In the genomic region with DNA sequence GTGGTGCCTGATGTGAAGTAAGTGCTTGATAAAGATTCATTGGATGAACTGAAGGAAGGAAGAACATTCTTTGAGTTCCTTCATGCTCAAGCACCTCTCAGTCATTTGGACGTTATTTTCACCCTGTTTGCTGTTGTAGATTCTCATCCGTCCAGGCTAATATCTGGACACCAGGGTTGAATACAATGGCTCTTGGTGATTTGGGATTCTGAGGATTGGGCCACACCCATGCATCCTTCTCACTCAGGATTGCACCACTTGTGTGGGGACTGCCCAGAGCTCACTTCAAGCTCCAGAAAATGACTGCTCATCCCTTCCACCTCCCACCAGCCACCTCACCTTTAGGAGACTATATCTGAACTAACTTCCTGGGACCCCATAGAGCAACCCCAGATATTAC, we compare ENCODE assay signal across 12 cellular contexts.
DNase-seq lines count a peak whose midpoint lies in the region; ATAC-seq, FAIRE-seq and TF ChIP-seq lines count a peak whose summit lies in the region.
"Had no signal": no experiment of that assay in that cellular context is flagged by ENCODE, and none has a peak within 500 bp of the region (broad histone marks: within the 10 kb centered on the region; RNA-seq: fewer than 3 reads in every experiment).

No MANE protein-coding gene starts in this region.

- ATAC-seq in A549, result no peak
- ATAC-seq in psoas muscle, result no peak
- no peak for ATAC-seq in omental fat pad (ENCODE audit: low FRiP score)
- no peak for ATAC-seq in GM21576 (IDR thresholded peaks at IDR 0.05; ENCODE audit: unreplicated experiment)

- TF ChIP-seq EP300 in A549 (IDR thresholded peaks at IDR 0.05), result no peak

- 73% methylated on average over 2 of the region's 2 CpGs for WGBS in A549 (ENCODE audit: missing lambda C conversion rate)
- WGBS in psoas muscle, 3 donors, result 55 to 65% (median 64%) methylated on average over 2 of the region's 2 CpGs

- H3K27ac ChIP-seq in A549 (peak overlapping the region; percentile 92 to 95), psoas muscle (peak overlapping the region; percentile 11)

- intact Hi-C loops in psoas muscle (cut with DNase I), result no loop called here

- no peak for TF ChIP-seq RAD21 in A549 (conservative IDR thresholded peaks at IDR 0.05 in 1 of 2, IDR thresholded peaks at IDR 0.05 in 1 of 2)

- H3K27me3 ChIP-seq in psoas muscle (ENCODE audit: insufficient read depth in 3 of 3, low read length in 2 of 3), result no peaks in the 10 kb centered on the region

- POLR2A ChIA-PET in A549 (lab: Yijun Ruan, JAX), result interaction anchor here (0.6 kb wide), 1 partner anchor 406 kb away, joined by 3 read pairs; no protein-coding TSS in a partner anchor

- H3K36me3 ChIP-seq in psoas muscle (ENCODE audit: insufficient read depth in 1 of 2, low read depth in 1 of 2), result no peaks in the 10 kb centered on the region

- TF ChIP-seq CTCF in A549 (IDR thresholded peaks at IDR 0.05) (no peak), fibroblast of mammary gland (conservative IDR thresholded peaks at IDR 0.05; ENCODE audit: control insufficient read depth, insufficient read depth, low read depth, low read length) (no peak), psoas muscle (IDR thresholded peaks at IDR 0.05) (no peak), omental fat pad (IDR thresholded peaks at IDR 0.05) (no peak)

- H3K4me1 ChIP-seq in A549 (peaks cover 60% of the 10 kb centered on the region), psoas muscle (peaks cover 48% of the 10 kb centered on the region)

- TF ChIP-seq POLR2A in A549 (IDR thresholded peaks at IDR 0.05; ENCODE audit: low read length), result no peak

- FAIRE-seq in A549 (lab: Jason Lieb, UNC) (no peak), RCC 7860 (lab: Jason Lieb, UNC) (no peak)

- H3K4me2 ChIP-seq in A549, result peak overlapping the region; percentile 80; the same call in 2 of the 3 replicates

- no peak for DNase-seq in A549 (ENCODE audit: low read depth in 1 of 2, low spot score in 1 of 2)
- peak; percentile 48 for DNase-seq in RCC 7860 (ENCODE audit: low spot score)
- DNase-seq in fibroblast of mammary gland (ENCODE audit: low read depth), result peak; percentile 54
- DNase-seq in psoas muscle, result no peak
- no peak for DNase-seq in stimulated activated CD4-positive, alpha-beta T cell treated with anti-CD3 and anti-CD28 coated beads, Interleukin-4, amount 100 ng/mL, for 1 hour
- DNase-seq in omental fat pad (ENCODE audit: low spot score), result no peak
- no peak for DNase-seq in NCI-H1694 treated with DMSO at 0.1 percent for 48 hours (lab: John Stamatoyannopoulos, UW)
- DNase-seq: activated CD4-positive, alpha-beta T cell treated with anti-CD3 and anti-CD28 coated beads, Interleukin-2, amount 50 U/mL, for 48 hours; activated naive CD4-positive, alpha-beta T cell treated with Interleukin-2 at 50 U/mL for 16 hours; AML-193; naive B cell had no signal

- H3K9me3 ChIP-seq in A549 (no peaks in the 10 kb centered on the region), psoas muscle (no peaks in the 10 kb centered on the region)

- H3K4me3 ChIP-seq in A549, result no peak overlapping the region
- H3K4me3 ChIP-seq in fibroblast of mammary gland (ENCODE audit: control insufficient read depth, low read depth, low read length), result no peak overlapping the region
- no peak overlapping the region for H3K4me3 ChIP-seq in psoas muscle

- CTCF ChIA-PET in A549 (lab: Yijun Ruan, JAX), result interaction anchor here (1.3 to 29.6 kb wide), 9 partner anchors 8 to 198 kb away, joined by 4 to 903 read pairs (median 6); no protein-coding TSS in a partner anchor

TF ChIP-seq in A549, 52 proteins besides CTCF, POLR2A, EP300 and RAD21:
- TF ChIP-seq BHLHE40 (IDR thresholded peaks at IDR 0.05; ENCODE audit: low read depth, low read length) (no peak), NR3C1 (IDR thresholded peaks at IDR 0.05) (no peak), NFE2L2 (conservative IDR thresholded peaks at IDR 0.05; ENCODE audit: low read length) (no peak), EHMT2 (IDR thresholded peaks at IDR 0.05; ENCODE audit: low read depth) (no peak), RCOR1 (IDR thresholded peaks at IDR 0.05; ENCODE audit: low read depth, low read length) (no peak), SMC3 (IDR thresholded peaks at IDR 0.05) (no peak), HOXB13 (CRISPR knock-in tag; IDR thresholded peaks at IDR 0.05; ENCODE audit: low read depth) (no peak), KDM1A (IDR thresholded peaks at IDR 0.05; ENCODE audit: low read depth) (no peak), FOSB (CRISPR knock-in tag; IDR thresholded peaks at IDR 0.05) (no peak), ZFP36 (IDR thresholded peaks at IDR 0.05; ENCODE audit: borderline replicate concordance, partially characterized antibody) (no peak), NPAS2 (CRISPR knock-in tag; IDR thresholded peaks at IDR 0.05; ENCODE audit: borderline replicate concordance) (no peak), GATA3 (IDR thresholded peaks at IDR 0.05; ENCODE audit: borderline replicate concordance) (no peak), HOXB5 (CRISPR knock-in tag; IDR thresholded peaks at IDR 0.05) (no peak), TP53 (CRISPR knock-in tag; IDR thresholded peaks at IDR 0.05) (no peak), PBX3 (IDR thresholded peaks at IDR 0.05) (no peak), POLR2AphosphoS2 (conservative IDR thresholded peaks at IDR 0.05; ENCODE audit: low read length) (no peak)
- TF ChIP-seq, protein P1, sequence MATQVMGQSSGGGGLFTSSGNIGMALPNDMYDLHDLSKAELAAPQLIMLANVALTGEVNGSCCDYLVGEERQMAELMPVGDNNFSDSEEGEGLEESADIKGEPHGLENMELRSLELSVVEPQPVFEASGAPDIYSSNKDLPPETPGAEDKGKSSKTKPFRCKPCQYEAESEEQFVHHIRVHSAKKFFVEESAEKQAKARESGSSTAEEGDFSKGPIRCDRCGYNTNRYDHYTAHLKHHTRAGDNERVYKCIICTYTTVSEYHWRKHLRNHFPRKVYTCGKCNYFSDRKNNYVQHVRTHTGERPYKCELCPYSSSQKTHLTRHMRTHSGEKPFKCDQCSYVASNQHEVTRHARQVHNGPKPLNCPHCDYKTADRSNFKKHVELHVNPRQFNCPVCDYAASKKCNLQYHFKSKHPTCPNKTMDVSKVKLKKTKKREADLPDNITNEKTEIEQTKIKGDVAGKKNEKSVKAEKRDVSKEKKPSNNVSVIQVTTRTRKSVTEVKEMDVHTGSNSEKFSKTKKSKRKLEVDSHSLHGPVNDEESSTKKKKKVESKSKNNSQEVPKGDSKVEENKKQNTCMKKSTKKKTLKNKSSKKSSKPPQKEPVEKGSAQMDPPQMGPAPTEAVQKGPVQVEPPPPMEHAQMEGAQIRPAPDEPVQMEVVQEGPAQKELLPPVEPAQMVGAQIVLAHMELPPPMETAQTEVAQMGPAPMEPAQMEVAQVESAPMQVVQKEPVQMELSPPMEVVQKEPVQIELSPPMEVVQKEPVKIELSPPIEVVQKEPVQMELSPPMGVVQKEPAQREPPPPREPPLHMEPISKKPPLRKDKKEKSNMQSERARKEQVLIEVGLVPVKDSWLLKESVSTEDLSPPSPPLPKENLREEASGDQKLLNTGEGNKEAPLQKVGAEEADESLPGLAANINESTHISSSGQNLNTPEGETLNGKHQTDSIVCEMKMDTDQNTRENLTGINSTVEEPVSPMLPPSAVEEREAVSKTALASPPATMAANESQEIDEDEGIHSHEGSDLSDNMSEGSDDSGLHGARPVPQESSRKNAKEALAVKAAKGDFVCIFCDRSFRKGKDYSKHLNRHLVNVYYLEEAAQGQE (IDR thresholded peaks at IDR 0.05), result no peak

Comparison
In these comparisons a context has a peak if more than half of its experiments do, and no peak if none do; other contexts are left out.
1. DNase-seq: peak in RCC 7860 (single experiment) and fibroblast of mammary gland (single experiment); none in A549 (0 of 2), psoas muscle (0 of 2), stimulated activated CD4-positive, alpha-beta T cell treated with anti-CD3 and anti-CD28 coated beads, Interleukin-4, amount 100 ng/mL, for 1 hour (single experiment), omental fat pad (single experiment) and NCI-H1694 treated with DMSO at 0.1 percent for 48 hours (single experiment).